Comparison of ENCODE assay signal across 8 cellular contexts in genomic region chr11:96341237-96342130, GRCh38. TPM values are rescaled to one million over a fixed set of nuclear protein-coding genes. Genes with fewer than 3 reads are reported as not detected.
DNase-seq lines count a peak whose midpoint lies in the region; ATAC-seq, FAIRE-seq and TF ChIP-seq lines count a peak whose summit lies in the region.

No MANE protein-coding gene starts in this region.

- H3K4me3 ChIP-seq in AG04449 (ENCODE audit: low read depth, low read length) (peak overlapping the region; percentile 81), HepG2 (replicated peaks in 1 of 3; ENCODE audit: insufficient read depth in 1 of 3, low read depth in 2 of 3, low read length in 3 of 3) (peak overlapping the region; percentile 77 to 84 (median 80))

- peaks cover 59% of the 10 kb centered on the region for H3K4me1 ChIP-seq in HepG2 (ENCODE audit: insufficient read depth, low read length)

- peak overlapping the region; percentile 89 for H3K9ac ChIP-seq in HepG2 (ENCODE audit: insufficient read depth, low read depth, low read length)

- CTCF ChIA-PET in AG04449 (lab: Yijun Ruan, JAX), result interaction anchor here (0.7 to 5.6 kb wide), 30 partner anchors 9 to 507 kb away, joined by 3 to 57 read pairs (median 6); no protein-coding TSS in a partner anchor
- CTCF ChIA-PET in HepG2 (lab: Yijun Ruan, JAX; ENCODE audit: low intra/inter-chr PET ratio, low total read pairs), result no interaction called here

- 53% methylated on average over 21 of the region's 26 CpGs for WGBS in HepG2 (ENCODE audit: low lambda C conversion rate)

- H4K20me1 ChIP-seq in HepG2 (ENCODE audit: insufficient read depth, low read length), result no peaks in the 10 kb centered on the region

- POLR2A ChIA-PET in AG04449 (lab: Yijun Ruan, JAX), result interaction anchor here (1.3 to 2.0 kb wide), 4 partner anchors 30 to 186 kb away, joined by 4 to 10 read pairs (median 6); no protein-coding TSS in a partner anchor
- POLR2A ChIA-PET in HepG2 (lab: Yijun Ruan, JAX), result interaction anchor here (0.7 to 4.6 kb wide), 7 partner anchors 10 to 362 kb away, joined by 3 to 54 read pairs (median 7); partner anchors contain the start of genes CCDC82 and JRKL

- intact Hi-C loops in HepG2 (cut with micrococcal nuclease; ENCODE audit: unreplicated experiment), result loop anchor here (2.0 to 5.0 kb wide), 3 partner anchors 99 to 251 kb away; no protein-coding TSS in a partner anchor

- DNase-seq in AG04449 (ENCODE audit: low read depth, low spot score) (no peak), cerebellum (ENCODE audit: low spot score) (peak; percentile 57), HepG2 (ENCODE audit: low spot score) (peak; percentile 44), COLO829 (ENCODE audit: low spot score) (no peak)
- DNase-seq in activated CD4-positive, CD25-positive, alpha-beta regulatory T cell (lab: John Stamatoyannopoulos, UW), result peak; percentile 16 to 57 (median 46)
- peak in 2 of 3 experiments; percentile 20 to 50 for DNase-seq in stimulated activated CD4-positive, alpha-beta T cell treated with anti-CD3 and anti-CD28 coated beads, TNF-alpha, amount 100 ng/mL, for 24 hours (ENCODE audit: low read depth in 3 of 3)

- peak overlapping the region; percentile 80 for H3K27ac ChIP-seq in HepG2 (ENCODE audit: extremely low read length, insufficient read depth, low read length)

- no peak for TF ChIP-seq RAD21 in HepG2 (CRISPR knock-in tag; IDR thresholded peaks at IDR 0.05)

- peaks cover 65% of the 10 kb centered on the region for H3K79me2 ChIP-seq in HepG2 (ENCODE audit: insufficient read depth, low read length)

- TF ChIP-seq CTCF in AG04449 (IDR thresholded peaks at IDR 0.05; ENCODE audit: insufficient read depth, low read length, missing control alignments), result peak; percentile 68
- TF ChIP-seq CTCF in HepG2 (CRISPR knock-in tag; IDR thresholded peaks at IDR 0.05), result peak; percentile 62

- TF ChIP-seq EP300 in HepG2 (IDR thresholded peaks at IDR 0.05; ENCODE audit: low read depth in 2 of 2, low read length in 2 of 2) (no peak), HepG2 (CRISPR knock-in tag; IDR thresholded peaks at IDR 0.05; ENCODE audit: borderline replicate concordance) (no peak)

- ATAC-seq in GM19324 (IDR thresholded peaks at IDR 0.05; ENCODE audit: low FRiP score, unreplicated experiment), result peak; percentile 35
- peak; percentile 22 for ATAC-seq in HG03565 (IDR thresholded peaks at IDR 0.05; ENCODE audit: unreplicated experiment)
- peak; percentile 47 for ATAC-seq in HepG2

- no peak for FAIRE-seq in HepG2 (lab: Jason Lieb, UNC)

- no TSS peak for BruUV-seq in HepG2 (replicated peaks; lab: Mats Ljungman, UMichigan)

- in situ Hi-C loops in HepG2 (cut with HindIII; ENCODE audit: extremely low pct_ligation_motif_present, low pct_unique_long_range_greater_than_20kb), result loop anchor here (10.0 kb wide), 1 partner anchor 327 kb away; no protein-coding TSS in a partner anchor

- no peak for TF ChIP-seq POLR2A in HepG2 (IDR thresholded peaks at IDR 0.05; ENCODE audit: insufficient read depth in 1 of 2, low read depth in 2 of 2, low read length in 2 of 2)

- H3K27me3 ChIP-seq in HepG2 (ENCODE audit: control insufficient read depth in 1 of 2, insufficient read depth in 2 of 2, low read length in 2 of 2), result no peaks in the 10 kb centered on the region; a peak in 1 of 5 replicates

- H3K36me3 ChIP-seq in HepG2 (replicated peaks in 1 of 2; ENCODE audit: control insufficient read depth in 1 of 2, insufficient read depth in 2 of 2, low read length in 2 of 2), result 0 out of 5 replicates have a peak, but pooled peaks cover 0 to under 1% of the 10 kb centered on the region in 2 experiments

- no peaks in the 10 kb centered on the region for H3K9me3 ChIP-seq in HepG2 (ENCODE audit: low read length)

- no peak overlapping the region for H2AFZ ChIP-seq in HepG2 (ENCODE audit: low read length)

- peak overlapping the region; percentile 94 for H3K4me2 ChIP-seq in HepG2 (ENCODE audit: low read depth, low read length)

RNA-seq across cellular contexts. Expression of gene MAML2, which starts 1.5 kb away (rescaled TPM):
- total RNA-seq in cerebellum (17.3 TPM), HepG2 (2016; rRNA removed; fragmentation: Illumina TruSeq; extraction: Trizol) (2.3 and 2.9 TPM in 2 replicates)
- 1.6 and 1.8 TPM in 2 replicates for total RNA-seq in HepG2 (2016; cell fraction: cytosol; rRNA removed; fragmentation: Illumina TruSeq; extraction: Trizol; ENCODE audit: low read depth)
- 2.0 and 2.5 TPM in 2 replicates for total RNA-seq in HepG2 (2016; cell fraction: insoluble cytoplasmic fraction; rRNA removed; fragmentation: Illumina TruSeq; extraction: Trizol)
- 1.9 and 2.0 TPM in 2 replicates for total RNA-seq in HepG2 (2016; cell fraction: membrane; rRNA removed; fragmentation: Illumina TruSeq; extraction: Trizol)
- 5.7 and 6.2 TPM in 2 replicates for total RNA-seq in HepG2 (2016; cell fraction: nucleus; rRNA removed; fragmentation: Illumina TruSeq; extraction: Trizol)
- polyA plus RNA-seq in HepG2 (2011; rRNA removed), result 22.2 and 25.9 TPM in 2 replicates
- 21.7 and 21.8 TPM in 2 replicates for polyA plus RNA-seq in HepG2 (2011; cell fraction: cytosol; rRNA removed)
- polyA plus RNA-seq in HepG2 (2011; cell fraction: nucleus; rRNA removed), result 16.4 and 23.7 TPM in 2 replicates
- polyA plus RNA-seq in HepG2 (2012), result 9.1 and 11.7 TPM in 2 replicates
- polyA plus RNA-seq in HepG2 (2016; cell fraction: cytosol; fragmentation: Illumina TruSeq; extraction: Trizol; ENCODE audit: low read depth), result 0.03 and 0.08 TPM in 2 replicates
- 3.0 and 3.2 TPM in 2 replicates for polyA plus RNA-seq in HepG2 (2016; cell fraction: insoluble cytoplasmic fraction; fragmentation: Illumina TruSeq; extraction: Trizol; ENCODE audit: low read depth)
- 0.23 TPM in 2 replicates for polyA plus RNA-seq in HepG2 (2016; cell fraction: membrane; fragmentation: Illumina TruSeq; extraction: Trizol; ENCODE audit: low read depth)
- 2.7 and 3.2 TPM in 2 replicates for polyA plus RNA-seq in HepG2 (2016; cell fraction: nucleus; fragmentation: Illumina TruSeq; extraction: Trizol; ENCODE audit: insufficient read depth, low read depth)
- polyA minus RNA-seq in HepG2 (2011; rRNA and poly(A)+ RNA removed; ENCODE audit: low replicate concordance), result 2.5 and 40.0 TPM in 2 replicates
- polyA minus RNA-seq in HepG2 (2011; cell fraction: cytosol; rRNA and poly(A)+ RNA removed), result 21.3 and 22.0 TPM in 2 replicates
- polyA minus RNA-seq in HepG2 (2011; cell fraction: nucleus; rRNA and poly(A)+ RNA removed), result 70.5 and 75.7 TPM in 2 replicates

RNA-seq across cellular contexts. Expression of gene CCDC82, which starts 48.2 kb away (rescaled TPM):
- total RNA-seq in cerebellum (77.3 TPM), HepG2 (2016; rRNA removed; fragmentation: Illumina TruSeq; extraction: Trizol) (19.7 and 23.5 TPM in 2 replicates)
- total RNA-seq in HepG2 (2016; cell fraction: cytosol; rRNA removed; fragmentation: Illumina TruSeq; extraction: Trizol; ENCODE audit: low read depth), result 1.8 and 2.4 TPM in 2 replicates
- total RNA-seq in HepG2 (2016; cell fraction: insoluble cytoplasmic fraction; rRNA removed; fragmentation: Illumina TruSeq; extraction: Trizol), result 19.1 and 24.0 TPM in 2 replicates
- total RNA-seq in HepG2 (2016; cell fraction: membrane; rRNA removed; fragmentation: Illumina TruSeq; extraction: Trizol), result 4.7 and 4.9 TPM in 2 replicates
- total RNA-seq in HepG2 (2016; cell fraction: nucleus; rRNA removed; fragmentation: Illumina TruSeq; extraction: Trizol), result 39.8 and 47.6 TPM in 2 replicates
- polyA plus RNA-seq in HepG2 (2011; rRNA removed), result 21.6 and 25.7 TPM in 2 replicates
- polyA plus RNA-seq in HepG2 (2011; cell fraction: cytosol; rRNA removed), result 3.6 and 6.5 TPM in 2 replicates
- 33.4 and 54.2 TPM in 2 replicates for polyA plus RNA-seq in HepG2 (2011; cell fraction: nucleus; rRNA removed)
- polyA plus RNA-seq in HepG2 (2012), result 33.3 and 38.3 TPM in 2 replicates
- 0.97 and 1.00 TPM in 2 replicates for polyA plus RNA-seq in HepG2 (2016; cell fraction: cytosol; fragmentation: Illumina TruSeq; extraction: Trizol; ENCODE audit: low read depth)
- polyA plus RNA-seq in HepG2 (2016; cell fraction: insoluble cytoplasmic fraction; fragmentation: Illumina TruSeq; extraction: Trizol; ENCODE audit: low read depth), result 29.2 and 34.9 TPM in 2 replicates
- 2.5 and 3.9 TPM in 2 replicates for polyA plus RNA-seq in HepG2 (2016; cell fraction: membrane; fragmentation: Illumina TruSeq; extraction: Trizol; ENCODE audit: low read depth)
- 90.4 and 109 TPM in 2 replicates for polyA plus RNA-seq in HepG2 (2016; cell fraction: nucleus; fragmentation: Illumina TruSeq; extraction: Trizol; ENCODE audit: insufficient read depth, low read depth)
- 5.4 and 6.3 TPM in 2 replicates for polyA minus RNA-seq in HepG2 (2011; rRNA and poly(A)+ RNA removed; ENCODE audit: low replicate concordance)
- polyA minus RNA-seq in HepG2 (2011; cell fraction: cytosol; rRNA and poly(A)+ RNA removed), result 9.4 and 9.6 TPM in 2 replicates
- polyA minus RNA-seq in HepG2 (2011; cell fraction: nucleus; rRNA and poly(A)+ RNA removed), result 91.0 and 94.6 TPM in 2 replicates

RNA-seq across cellular contexts. Expression of gene JRKL, which starts 48.3 kb away (rescaled TPM):
- total RNA-seq in cerebellum (9.0 TPM), HepG2 (2016; rRNA removed; fragmentation: Illumina TruSeq; extraction: Trizol) (4.5 and 8.6 TPM in 2 replicates)
- 0.30 and 0.71 TPM in 2 replicates for total RNA-seq in HepG2 (2016; cell fraction: cytosol; rRNA removed; fragmentation: Illumina TruSeq; extraction: Trizol; ENCODE audit: low read depth)
- total RNA-seq in HepG2 (2016; cell fraction: insoluble cytoplasmic fraction; rRNA removed; fragmentation: Illumina TruSeq; extraction: Trizol), result 4.8 and 8.5 TPM in 2 replicates
- 2.2 and 2.8 TPM in 2 replicates for total RNA-seq in HepG2 (2016; cell fraction: membrane; rRNA removed; fragmentation: Illumina TruSeq; extraction: Trizol)
- total RNA-seq in HepG2 (2016; cell fraction: nucleus; rRNA removed; fragmentation: Illumina TruSeq; extraction: Trizol), result 5.2 and 5.4 TPM in 2 replicates
- polyA plus RNA-seq in HepG2 (2011; rRNA removed), result 2.6 and 3.2 TPM in 2 replicates
- 1.1 and 2.2 TPM in 2 replicates for polyA plus RNA-seq in HepG2 (2011; cell fraction: cytosol; rRNA removed)
- 2.2 and 3.2 TPM in 2 replicates for polyA plus RNA-seq in HepG2 (2011; cell fraction: nucleus; rRNA removed)
- 4.1 and 5.4 TPM in 2 replicates for polyA plus RNA-seq in HepG2 (2012)
- polyA plus RNA-seq in HepG2 (2016; cell fraction: cytosol; fragmentation: Illumina TruSeq; extraction: Trizol; ENCODE audit: low read depth), result 0.29 and 0.32 TPM in 2 replicates
- 8.2 TPM in 2 replicates for polyA plus RNA-seq in HepG2 (2016; cell fraction: insoluble cytoplasmic fraction; fragmentation: Illumina TruSeq; extraction: Trizol; ENCODE audit: low read depth)
- polyA plus RNA-seq in HepG2 (2016; cell fraction: membrane; fragmentation: Illumina TruSeq; extraction: Trizol; ENCODE audit: low read depth), result 1.4 and 1.8 TPM in 2 replicates
- 9.1 and 11.5 TPM in 2 replicates for polyA plus RNA-seq in HepG2 (2016; cell fraction: nucleus; fragmentation: Illumina TruSeq; extraction: Trizol; ENCODE audit: insufficient read depth, low read depth)
- 0.62 and 0.96 TPM in 2 replicates for polyA minus RNA-seq in HepG2 (2011; rRNA and poly(A)+ RNA removed; ENCODE audit: low replicate concordance)
- 2.6 and 2.8 TPM in 2 replicates for polyA minus RNA-seq in HepG2 (2011; cell fraction: cytosol; rRNA and poly(A)+ RNA removed)
- 5.4 and 6.5 TPM in 2 replicates for polyA minus RNA-seq in HepG2 (2011; cell fraction: nucleus; rRNA and poly(A)+ RNA removed)

Comparison
In these comparisons a context has a peak if more than half of its experiments do, and no peak if none do; other contexts are left out.
1. DNase-seq: peak in activated CD4-positive, CD25-positive, alpha-beta regulatory T cell (4 of 4), cerebellum (single experiment), HepG2 (single experiment) and stimulated activated CD4-positive, alpha-beta T cell treated with anti-CD3 and anti-CD28 coated beads, TNF-alpha, amount 100 ng/mL, for 24 hours (2 of 3); none in AG04449 (single experiment) and COLO829 (single experiment).
2. Peak in every context shown above with its lines, with median percentiles within 50 percentile points of each other: ATAC-seq.